In the genomic region with DNA sequence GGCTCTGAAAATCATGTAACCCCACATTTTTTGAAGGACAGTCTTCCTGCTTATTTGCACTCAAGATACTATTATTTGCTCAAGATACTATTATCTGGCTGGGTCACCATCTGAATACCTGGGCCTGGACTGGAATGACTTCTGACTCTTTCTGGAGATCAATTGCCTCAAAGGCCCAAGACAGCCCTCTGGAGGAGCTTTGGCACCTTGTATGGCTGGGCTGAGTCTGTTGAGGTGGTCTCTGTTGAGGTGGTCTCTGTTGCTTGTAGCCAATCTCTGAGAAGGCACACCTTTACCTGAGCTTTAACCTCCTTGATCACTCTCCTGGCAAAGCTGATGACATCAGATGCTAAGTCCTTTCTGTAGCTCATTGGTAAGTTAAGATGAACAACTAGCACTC, we compare ENCODE assay signal across 1 cellular context.
TF ChIP-seq lines count a peak whose summit lies in the region.

No MANE protein-coding gene starts in this region.

TF ChIP-seq in HepG2, 621 proteins besides CTCF, POLR2A, EP300 and RAD21 (continued from another document):
- TF ChIP-seq, protein P1, sequence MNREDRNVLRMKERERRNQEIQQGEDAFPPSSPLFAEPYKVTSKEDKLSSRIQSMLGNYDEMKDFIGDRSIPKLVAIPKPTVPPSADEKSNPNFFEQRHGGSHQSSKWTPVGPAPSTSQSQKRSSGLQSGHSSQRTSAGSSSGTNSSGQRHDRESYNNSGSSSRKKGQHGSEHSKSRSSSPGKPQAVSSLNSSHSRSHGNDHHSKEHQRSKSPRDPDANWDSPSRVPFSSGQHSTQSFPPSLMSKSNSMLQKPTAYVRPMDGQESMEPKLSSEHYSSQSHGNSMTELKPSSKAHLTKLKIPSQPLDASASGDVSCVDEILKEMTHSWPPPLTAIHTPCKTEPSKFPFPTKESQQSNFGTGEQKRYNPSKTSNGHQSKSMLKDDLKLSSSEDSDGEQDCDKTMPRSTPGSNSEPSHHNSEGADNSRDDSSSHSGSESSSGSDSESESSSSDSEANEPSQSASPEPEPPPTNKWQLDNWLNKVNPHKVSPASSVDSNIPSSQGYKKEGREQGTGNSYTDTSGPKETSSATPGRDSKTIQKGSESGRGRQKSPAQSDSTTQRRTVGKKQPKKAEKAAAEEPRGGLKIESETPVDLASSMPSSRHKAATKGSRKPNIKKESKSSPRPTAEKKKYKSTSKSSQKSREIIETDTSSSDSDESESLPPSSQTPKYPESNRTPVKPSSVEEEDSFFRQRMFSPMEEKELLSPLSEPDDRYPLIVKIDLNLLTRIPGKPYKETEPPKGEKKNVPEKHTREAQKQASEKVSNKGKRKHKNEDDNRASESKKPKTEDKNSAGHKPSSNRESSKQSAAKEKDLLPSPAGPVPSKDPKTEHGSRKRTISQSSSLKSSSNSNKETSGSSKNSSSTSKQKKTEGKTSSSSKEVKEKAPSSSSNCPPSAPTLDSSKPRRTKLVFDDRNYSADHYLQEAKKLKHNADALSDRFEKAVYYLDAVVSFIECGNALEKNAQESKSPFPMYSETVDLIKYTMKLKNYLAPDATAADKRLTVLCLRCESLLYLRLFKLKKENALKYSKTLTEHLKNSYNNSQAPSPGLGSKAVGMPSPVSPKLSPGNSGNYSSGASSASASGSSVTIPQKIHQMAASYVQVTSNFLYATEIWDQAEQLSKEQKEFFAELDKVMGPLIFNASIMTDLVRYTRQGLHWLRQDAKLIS (CRISPR knock-in tag; IDR thresholded peaks at IDR 0.05), result no peak
- no peak for TF ChIP-seq ZNF10 (CRISPR knock-in tag; IDR thresholded peaks at IDR 0.05; ENCODE audit: borderline replicate concordance, low read depth)
- TF ChIP-seq ZNF570 (CRISPR knock-in tag; IDR thresholded peaks at IDR 0.05; ENCODE audit: borderline replicate concordance), result no peak
